1 cellular context compared by ENCODE assay signal in genomic region chr2:60515751-60516226, GRCh38.
TF ChIP-seq lines count a peak whose summit lies in the region.

No MANE protein-coding gene starts in this region.

TF ChIP-seq in HepG2, 621 proteins besides CTCF, POLR2A, EP300 and RAD21 (continued from another document):
- TF ChIP-seq GZF1 (CRISPR knock-in tag; IDR thresholded peaks at IDR 0.05) (no peak), ZNF136 (CRISPR knock-in tag; IDR thresholded peaks at IDR 0.05; ENCODE audit: low read depth) (no peak), NFE2L1 (CRISPR knock-in tag; IDR thresholded peaks at IDR 0.05; ENCODE audit: borderline replicate concordance) (no peak), ZNF784 (CRISPR knock-in tag; IDR thresholded peaks at IDR 0.05; ENCODE audit: borderline replicate concordance) (no peak), PREB (CRISPR knock-in tag; IDR thresholded peaks at IDR 0.05) (no peak), FOXC1 (CRISPR knock-in tag; IDR thresholded peaks at IDR 0.05; ENCODE audit: borderline replicate concordance) (no peak), NFATC3 (CRISPR knock-in tag; IDR thresholded peaks at IDR 0.05) (no peak), POLR2AphosphoS2 (IDR thresholded peaks at IDR 0.05; ENCODE audit: low read depth, low read length) (no peak), ZNF713 (CRISPR knock-in tag; IDR thresholded peaks at IDR 0.05) (no peak), YEATS4 (CRISPR knock-in tag; IDR thresholded peaks at IDR 0.05; ENCODE audit: borderline replicate concordance) (no peak)
